8 cellular contexts compared by ENCODE assay signal in the genomic region with DNA sequence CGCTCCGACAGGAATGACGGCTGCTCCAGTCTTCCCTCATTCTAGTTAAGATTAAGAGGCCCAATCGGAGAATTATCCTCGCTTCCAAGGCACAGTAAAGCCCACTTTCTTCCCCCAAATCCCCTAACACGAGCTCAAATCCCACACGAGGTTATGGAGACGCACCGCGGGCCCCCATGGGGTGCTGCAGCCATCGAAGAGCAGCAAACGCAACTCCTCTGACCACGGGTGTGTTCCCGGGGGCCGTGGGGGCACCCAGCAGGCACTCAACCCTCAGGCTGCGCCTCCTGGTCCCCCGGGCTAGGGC. TPM values are rescaled to one million over a fixed set of nuclear protein-coding genes. Genes with fewer than 3 reads are reported as not detected.
DNase-seq lines count a peak whose midpoint lies in the region; ATAC-seq and TF ChIP-seq lines count a peak whose summit lies in the region.

No MANE protein-coding gene starts in this region.

- peaks cover 11% of the 10 kb centered on the region for H3K27me3 ChIP-seq in AG04450 (ENCODE audit: control insufficient read depth, insufficient read depth, low read length)
- H3K27me3 ChIP-seq in Panc1 (ENCODE audit: control insufficient read depth, insufficient read depth, low read length): no peaks in the 10 kb centered on the region
- no peaks in the 10 kb centered on the region for H3K27me3 ChIP-seq in esophagus squamous epithelium
- H3K27me3 ChIP-seq in prostate gland (replicated peaks; ENCODE audit: insufficient read depth): no peaks in the 10 kb centered on the region

- DNase-seq in AG04450 (ENCODE audit: low read depth, low spot score): no peak
- DNase-seq in Panc1 (ENCODE audit: low read depth, low spot score): no peak
- DNase-seq in esophagus squamous epithelium (lab: John Stamatoyannopoulos, UW): no peak
- DNase-seq in prostate gland (ENCODE audit: low spot score): no peak
- no peak for DNase-seq in COR-L47 (lab: John Stamatoyannopoulos, UW)
- no peak for DNase-seq in MV-4-11 (lab: John Stamatoyannopoulos, UW)

- in situ Hi-C loops in Panc1 (cut with HindIII; ENCODE audit: low pct_unique_long_range_greater_than_20kb, low sequenced_read_pairs): no loop called here

- H3K36me3 ChIP-seq in Panc1 (ENCODE audit: control insufficient read depth, insufficient read depth, low read length) (peaks cover 10% of the 10 kb centered on the region; the same call in 1 of the 2 replicates), esophagus squamous epithelium (peaks cover 0 to 33% (median 16%) of the 10 kb centered on the region in 3 donors), prostate gland (peaks cover 0 to 7% of the 10 kb centered on the region in 2 donors)

- no peak for TF ChIP-seq CTCF in AG04450 (IDR thresholded peaks at IDR 0.05; ENCODE audit: low read depth, low read length)
- no peak for TF ChIP-seq CTCF in Panc1 (IDR thresholded peaks at IDR 0.05)
- TF ChIP-seq CTCF in esophagus squamous epithelium (IDR thresholded peaks at IDR 0.05): no peak
- TF ChIP-seq CTCF in prostate gland (IDR thresholded peaks at IDR 0.05): no peak

- CTCF ChIA-PET in AG04450 (lab: Charles Lee): no interaction called here
- CTCF ChIA-PET in Panc1 (lab: Charles Lee): no interaction called here

- WGBS in esophagus squamous epithelium, 2 donors: 1 to 5% methylated on average over 5 to 16 of the region's 17 CpGs
- WGBS in prostate gland: 1% methylated on average over 13 of the region's 17 CpGs

- H3K4me3 ChIP-seq in AG04450 (ENCODE audit: low read depth, low read length) (peak overlapping the region; percentile 92), Panc1 (ENCODE audit: low read depth in 2 of 2, low read length in 2 of 2) (peak overlapping the region; percentile 98 to 99), esophagus squamous epithelium (peak overlapping the region; percentile 63 to 89 (median 72)), prostate gland (peak overlapping the region; percentile 82 to 92)

- POLR2A ChIA-PET in AG04450 (lab: Yijun Ruan, JAX) (interaction anchor here (1.0 kb wide), 1 partner anchor 450 kb away, joined by 3 read pairs; the partner anchor contains the start of gene CAPN10), Panc1 (lab: Charles Lee) (no interaction called here)

- H3K9me3 ChIP-seq in AG04450 (ENCODE audit: control insufficient read depth, insufficient read depth, low read length): no peaks in the 10 kb centered on the region; the same call in 1 of the 2 replicates
- H3K9me3 ChIP-seq in Panc1 (ENCODE audit: control insufficient read depth, insufficient read depth, low read depth, low read length): no peaks in the 10 kb centered on the region
- H3K9me3 ChIP-seq in esophagus squamous epithelium: no peaks in the 10 kb centered on the region
- no peaks in the 10 kb centered on the region for H3K9me3 ChIP-seq in prostate gland

- H3K27ac ChIP-seq in AG04450 (ENCODE audit: low read depth, low read length): peak overlapping the region; percentile 47
- peak overlapping the region; percentile 85 for H3K27ac ChIP-seq in Panc1 (ENCODE audit: low read length)
- H3K27ac ChIP-seq in esophagus squamous epithelium: peak overlapping the region; percentile 38 to 82 (median 76)
- H3K27ac ChIP-seq in prostate gland: peak overlapping the region; percentile 38 to 55

- TF ChIP-seq POLR2A in esophagus squamous epithelium (IDR thresholded peaks at IDR 0.05) (no peak), prostate gland (IDR thresholded peaks at IDR 0.05) (no peak)

- TSS peak; percentile 77 for BruUV-seq in Panc1 (replicated peaks; lab: Mats Ljungman, UMichigan)

- intact Hi-C loops in Panc1 (cut with micrococcal nuclease; ENCODE audit: unreplicated experiment): no loop called here
- intact Hi-C loops in esophagus squamous epithelium (cut with DNase I): no loop called here
- intact Hi-C loops in prostate gland (cut with DNase I): no loop called here

- peaks cover 8% of the 10 kb centered on the region for H3K4me1 ChIP-seq in Panc1 (ENCODE audit: control insufficient read depth, insufficient read depth, low read length)
- peaks cover 14 to 26% (median 22%) of the 10 kb centered on the region in 3 donors for H3K4me1 ChIP-seq in esophagus squamous epithelium
- H3K4me1 ChIP-seq in prostate gland (replicated peaks): peaks cover 6% of the 10 kb centered on the region

- ATAC-seq in GM21825 (IDR thresholded peaks at IDR 0.05; ENCODE audit: unreplicated experiment) (peak; percentile 16), Panc1 (peak; percentile 5; the same call in 1 of the 2 replicates), GM19455 (IDR thresholded peaks at IDR 0.05; ENCODE audit: unreplicated experiment) (no peak)

RNA-seq across cellular contexts. Expression of gene COPS9, which starts 0.4 kb away (rescaled TPM):
- polyA plus RNA-seq in AG04450 (2011; rRNA removed): 322 and 360 TPM in 2 replicates
- polyA minus RNA-seq in AG04450 (2011; rRNA and poly(A)+ RNA removed): 17.2 and 18.4 TPM in 2 replicates
- total RNA-seq in Panc1 (2021; ENCODE audit: unreplicated experiment) (134 TPM), esophagus squamous epithelium (100 to 1,000 TPM; 103 to 225 (median 195) TPM), prostate gland (100 to 1,000 TPM; 156 to 179 TPM)
- polyA plus RNA-seq in Panc1 (2012; ENCODE audit: insufficient read length): 151 TPM

RNA-seq across cellular contexts. Expression of gene OTOS, which starts 4.8 kb away (rescaled TPM):
- polyA plus RNA-seq in AG04450 (2011; rRNA removed): not detected in 2 replicates
- polyA minus RNA-seq in AG04450 (2011; rRNA and poly(A)+ RNA removed): not detected in 2 replicates
- not detected for total RNA-seq in Panc1 (2021; ENCODE audit: unreplicated experiment)
- not detected for polyA plus RNA-seq in Panc1 (2012; ENCODE audit: insufficient read length)
- total RNA-seq in esophagus squamous epithelium: not detected
- not detected for total RNA-seq in prostate gland
